ENCODE assay signal across 22 cellular contexts in genomic region chr5:73136277-73136606, GRCh38. TPM values are rescaled to one million over a fixed set of nuclear protein-coding genes. Genes with fewer than 3 reads are reported as not detected.
"Had no signal": no experiment of that assay in that cellular context is flagged by ENCODE, and none has a peak within 500 bp of the region (broad histone marks: within the 10 kb centered on the region; RNA-seq: fewer than 3 reads in every experiment).

No MANE protein-coding gene starts in this region.

- H3K4me3 Mint-ChIP-seq: activated B cell treated with CpG ODN at 0.5 μM for 24 hours; activated CD8-positive, alpha-beta T cell treated with anti-CD3 and anti-CD28 coated beads for 36 hours; naive thymus-derived CD4-positive, alpha-beta T cell had no signal

- ATAC-seq: esophagus mucosa; naive thymus-derived CD4-positive, alpha-beta T cell had no signal

- H3K4me1 Mint-ChIP-seq: activated B cell treated with CpG ODN at 0.5 μM for 24 hours; naive thymus-derived CD4-positive, alpha-beta T cell had no signal

- H3K27ac Mint-ChIP-seq: activated B cell treated with CpG ODN at 0.5 μM for 24 hours; activated CD8-positive, alpha-beta T cell treated with anti-CD3 and anti-CD28 coated beads for 36 hours; activated naive CD4-positive, alpha-beta T cell treated with anti-CD3 and anti-CD28 coated beads, Interleukin-2, amount 50 U/mL, for 72 hours; naive thymus-derived CD4-positive, alpha-beta T cell had no signal

- H3K27me3 ChIP-seq: transverse colon had no signal

- H3K36me3 ChIP-seq: transverse colon had no signal

- H3K4me3 ChIP-seq: transverse colon had no signal

- H3K27ac ChIP-seq: transverse colon had no signal

- H3K9me3 Mint-ChIP-seq: activated CD8-positive, alpha-beta T cell treated with anti-CD3 and anti-CD28 coated beads for 36 hours; activated naive CD4-positive, alpha-beta T cell treated with anti-CD3 and anti-CD28 coated beads, Interleukin-2, amount 50 U/mL, for 72 hours; naive thymus-derived CD4-positive, alpha-beta T cell had no signal

- H3K9me3 ChIP-seq: transverse colon had no signal

- DNase-seq: activated B cell treated with CpG ODN at 0.5 μM for 24 hours; activated CD4-positive, alpha-beta T cell treated with anti-CD3 and anti-CD28 coated beads for 48 hours; activated CD8-positive, alpha-beta T cell treated with anti-CD3 and anti-CD28 coated beads for 36 hours; activated effector memory CD4-positive, alpha-beta T cell treated with anti-CD3 and anti-CD28 coated beads, Interleukin-2, amount 50 U/mL, for 16 hours; activated T-cell treated with anti-CD3 and anti-CD28 coated beads, Interleukin-2, amount 50 U/mL, for 48 hours; caudate nucleus; midbrain; naive thymus-derived CD4-positive, alpha-beta T cell; nucleus accumbens; small intestine; stimulated activated CD4-positive, alpha-beta T cell treated with anti-CD3 and anti-CD28 coated beads, Interleukin-4, amount 100 ng/mL, for 24 hours; stimulated activated naive CD4-positive, alpha-beta T cell; transverse colon had no signal

- H3K36me3 Mint-ChIP-seq: activated naive CD4-positive, alpha-beta T cell treated with anti-CD3 and anti-CD28 coated beads, Interleukin-2, amount 50 U/mL, for 72 hours; naive thymus-derived CD4-positive, alpha-beta T cell had no signal

- FAIRE-seq: colon, small intestine, TTC549 had no signal

RNA-seq across cellular contexts. Expression of gene TMEM171, which starts 15.9 kb away (rescaled TPM):
- total RNA-seq: activated B cell treated with CpG ODN at 0.5 μM for 24 hours; activated CD8-positive, alpha-beta T cell treated with anti-CD3 and anti-CD28 coated beads for 36 hours; activated naive CD4-positive, alpha-beta T cell treated with anti-CD3 and anti-CD28 coated beads, Interleukin-2, amount 50 U/mL, for 72 hours; subcutaneous adipose tissue; T-helper 2 cell treated with Interferon-gamma antibody and Interleukin-4, amounts not matched to agents 100 ng/mL and 5 ng/mL, for 36 hours had no signal
- polyA plus RNA-seq: naive thymus-derived CD4-positive, alpha-beta T cell had no signal

RNA-seq across cellular contexts. Expression of gene TMEM174, which starts 36.8 kb away (rescaled TPM):
- total RNA-seq: activated B cell treated with CpG ODN at 0.5 μM for 24 hours; activated CD8-positive, alpha-beta T cell treated with anti-CD3 and anti-CD28 coated beads for 36 hours; activated naive CD4-positive, alpha-beta T cell treated with anti-CD3 and anti-CD28 coated beads, Interleukin-2, amount 50 U/mL, for 72 hours; esophagus mucosa; fibroblast of villous mesenchyme; lower leg skin; naive thymus-derived CD4-positive, alpha-beta T cell; posterior vena cava; subcutaneous adipose tissue; T-helper 2 cell treated with Interferon-gamma antibody and Interleukin-4, amounts not matched to agents 100 ng/mL and 5 ng/mL, for 36 hours had no signal
- polyA plus RNA-seq: naive thymus-derived CD4-positive, alpha-beta T cell; small intestine had no signal
